Comparison of ENCODE assay signal across 8 cellular contexts in the genomic region with DNA sequence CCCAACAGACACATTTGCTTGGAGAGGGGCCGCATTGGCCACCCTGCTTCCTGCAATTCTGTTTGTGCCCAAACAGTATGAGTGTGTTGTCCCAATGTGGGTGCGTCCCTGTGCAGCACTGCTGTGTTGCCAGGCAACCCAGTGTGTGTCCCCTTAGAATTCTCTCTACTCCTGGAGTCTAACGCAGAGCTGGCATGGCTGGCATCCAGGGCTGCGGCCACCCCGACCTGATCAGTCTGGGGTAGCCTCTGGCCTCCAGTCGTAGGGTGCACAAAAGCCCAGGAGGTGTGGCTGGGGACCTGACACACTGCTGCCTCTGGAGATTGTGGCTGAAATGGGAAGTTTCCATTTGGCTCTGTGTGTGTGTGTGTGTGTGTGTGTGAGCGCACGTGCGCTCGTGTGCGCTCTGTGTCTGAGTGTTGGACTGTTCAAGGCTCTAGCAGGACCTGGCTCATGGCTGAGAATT. TPM values are rescaled to one million over a fixed set of nuclear protein-coding genes. Genes with fewer than 3 reads are reported as not detected.
DNase-seq lines count a peak whose midpoint lies in the region; ATAC-seq and TF ChIP-seq lines count a peak whose summit lies in the region.

No MANE protein-coding gene starts in this region.

- CTCF ChIA-PET in activated CD4-positive, alpha-beta memory T cell treated with anti-CD3 and anti-CD28 coated beads, Interleukin-2, amount 10 ng/mL, durations not matched to agents 7 days and 5 days (lab: Charles Lee), result no interaction called here

- no peaks in the 10 kb centered on the region for H3K9me3 Mint-ChIP-seq in activated CD4-positive, alpha-beta memory T cell treated with anti-CD3 and anti-CD28 coated beads, Interleukin-2, amount 10 ng/mL, durations not matched to agents 7 days and 5 days

- DNase-seq in ELF-1 (ENCODE audit: low read depth, low spot score), result peak; percentile 36
- DNase-seq in SW480 (ENCODE audit: low spot score), result peak; percentile 70
- peak; percentile 36 for DNase-seq in fibroblast of pulmonary artery (ENCODE audit: low read depth)
- peak in 8 of 10 donors; percentile 16 to 92 (median 64) for DNase-seq in posterior cingulate gyrus
- DNase-seq in activated naive CD4-positive, alpha-beta T cell (lab: John Stamatoyannopoulos, UW), result no peak
- no peak for DNase-seq in NCI-H1436 (lab: John Stamatoyannopoulos, UW)
- no peak for DNase-seq in activated CD4-positive, alpha-beta memory T cell treated with anti-CD3 and anti-CD28 coated beads, Interleukin-2, amount 10 ng/mL, durations not matched to agents 7 days and 5 days

- H3K27ac Mint-ChIP-seq in activated CD4-positive, alpha-beta memory T cell treated with anti-CD3 and anti-CD28 coated beads, Interleukin-2, amount 10 ng/mL, durations not matched to agents 7 days and 5 days, result no peak overlapping the region

- H3K27me3 Mint-ChIP-seq in activated CD4-positive, alpha-beta memory T cell treated with anti-CD3 and anti-CD28 coated beads, Interleukin-2, amount 10 ng/mL, durations not matched to agents 7 days and 5 days, result peaks cover 2% of the 10 kb centered on the region

- ATAC-seq in GM19395 (IDR thresholded peaks at IDR 0.05; ENCODE audit: unreplicated experiment), result no peak

- POLR2A ChIA-PET in activated CD4-positive, alpha-beta memory T cell treated with anti-CD3 and anti-CD28 coated beads, Interleukin-2, amount 10 ng/mL, durations not matched to agents 7 days and 5 days (lab: Charles Lee), result no interaction called here

- H3K4me1 Mint-ChIP-seq in activated CD4-positive, alpha-beta memory T cell treated with anti-CD3 and anti-CD28 coated beads, Interleukin-2, amount 10 ng/mL, durations not matched to agents 7 days and 5 days, result peaks cover 19% of the 10 kb centered on the region

- TF ChIP-seq CTCF in fibroblast of pulmonary artery (IDR thresholded peaks at IDR 0.05; ENCODE audit: low read length, missing control alignments), result no peak

- H3K36me3 Mint-ChIP-seq in activated CD4-positive, alpha-beta memory T cell treated with anti-CD3 and anti-CD28 coated beads, Interleukin-2, amount 10 ng/mL, durations not matched to agents 7 days and 5 days (ENCODE audit: low read depth), result no peaks in the 10 kb centered on the region

- no peak overlapping the region for H3K4me3 Mint-ChIP-seq in activated CD4-positive, alpha-beta memory T cell treated with anti-CD3 and anti-CD28 coated beads, Interleukin-2, amount 10 ng/mL, durations not matched to agents 7 days and 5 days

- H3K4me3 ChIP-seq in fibroblast of pulmonary artery (replicated peaks; ENCODE audit: low read depth, low read length), result no peak overlapping the region

- intact Hi-C loops in posterior cingulate gyrus (cut with DNase I), result no loop called here

RNA-seq across cellular contexts. Expression of gene TEX44, which starts 48.0 kb away (rescaled TPM):
- total RNA-seq in activated CD4-positive, alpha-beta memory T cell treated with anti-CD3 and anti-CD28 coated beads, Interleukin-2, amount 10 ng/mL, durations not matched to agents 7 days and 5 days, result not detected

Comparison
In these comparisons a context has a peak if more than half of its experiments do, and no peak if none do; other contexts are left out.
1. DNase-seq: peak in ELF-1 (single experiment), SW480 (single experiment), fibroblast of pulmonary artery (single experiment) and posterior cingulate gyrus (8 of 10); none in activated naive CD4-positive, alpha-beta T cell (0 of 4), NCI-H1436 (single experiment) and activated CD4-positive, alpha-beta memory T cell treated with anti-CD3 and anti-CD28 coated beads, Interleukin-2, amount 10 ng/mL, durations not matched to agents 7 days and 5 days (single experiment).